ENCODE assay signal across 12 cellular contexts in genomic region chr6:13421425-13422057, GRCh38.
A peak's percentile ranks its signal among the peaks of the same experiment; 100 is the strongest.
DNase-seq lines count a peak whose midpoint lies in the region; ATAC-seq and TF ChIP-seq lines count a peak whose summit lies in the region.
"Had no signal": no experiment of that assay in that cellular context is flagged by ENCODE, and none has a peak within 500 bp of the region (broad histone marks: within the 10 kb centered on the region; RNA-seq: fewer than 3 reads in every experiment).

No MANE protein-coding gene starts in this region.

- H3K9me3 ChIP-seq in HEK293 (ENCODE audit: control insufficient read depth, insufficient read depth, low read depth, low read length) = no peaks in the 10 kb centered on the region
- no peaks in the 10 kb centered on the region for H3K9me3 ChIP-seq in skeletal muscle tissue (ENCODE audit: control insufficient read depth in 3 of 3, low read length in 3 of 3)
- H3K9me3 ChIP-seq: pancreas had no signal

- no peaks in the 10 kb centered on the region for H3K27me3 ChIP-seq in skeletal muscle tissue (ENCODE audit: control insufficient read depth in 3 of 3, insufficient read depth in 3 of 3, low read length in 3 of 3)
- H3K27me3 ChIP-seq: pancreas had no signal

- peak overlapping the region; percentile 78 to 89 (median 85) for H3K27ac Mint-ChIP-seq in brain
- H3K27ac Mint-ChIP-seq in activated naive CD4-positive, alpha-beta T cell treated with anti-CD3 and anti-CD28 coated beads, Interleukin-2, amount 10 ng/mL, durations not matched to agents 7 days and 5 days = no peak overlapping the region
- H3K27ac Mint-ChIP-seq: activated B cell treated with CpG ODN at 0.5 μM for 24 hours; stimulated activated naive B cell treated with anti-CD40 and anti-IgM and Interleukin-4, amounts not matched to agents 10 μg/mL and 1 μg/mL and 100 μg/mL, for 72 hours had no signal

- H3K36me3 Mint-ChIP-seq in brain = peaks cover 6% of the 10 kb centered on the region
- no peaks in the 10 kb centered on the region for H3K36me3 Mint-ChIP-seq in activated naive CD4-positive, alpha-beta T cell treated with anti-CD3 and anti-CD28 coated beads, Interleukin-2, amount 10 ng/mL, durations not matched to agents 7 days and 5 days

- H3K4me3 ChIP-seq in HEK293 (ENCODE audit: low read depth, low read length) = no peak overlapping the region
- no peak overlapping the region for H3K4me3 ChIP-seq in skeletal muscle tissue (ENCODE audit: low read length in 3 of 3)
- H3K4me3 ChIP-seq: pancreas had no signal

- H3K9ac ChIP-seq in skeletal muscle tissue (ENCODE audit: low read depth in 1 of 3, low read length in 3 of 3) = no peak overlapping the region

- H3K27ac ChIP-seq in HEK293 (ENCODE audit: extremely low read depth, low read depth, low read length) = no peak overlapping the region
- H3K27ac ChIP-seq in skeletal muscle tissue (ENCODE audit: low read depth, low read length) = peak overlapping the region; percentile 49

- H3K4me1 ChIP-seq in HEK293 (ENCODE audit: control insufficient read depth, insufficient read depth, low read length) (peaks cover 26% of the 10 kb centered on the region), skeletal muscle tissue (ENCODE audit: control insufficient read depth in 3 of 3, insufficient read depth in 3 of 3, low read length in 3 of 3) (peaks cover 69 to 77% (median 70%) of the 10 kb centered on the region in 3 donors)

- peak; percentile 37 for DNase-seq in left lobe of liver (ENCODE audit: low spot score)
- no peak for DNase-seq in activated naive CD4-positive, alpha-beta T cell treated with anti-CD3 and anti-CD28 coated beads, Interleukin-2, amount 10 ng/mL, durations not matched to agents 7 days and 5 days
- no peak for DNase-seq in NCI-H2196 treated with DMSO at 0.1 percent for 48 hours (lab: John Stamatoyannopoulos, UW; ENCODE audit: unreplicated experiment)
- no peak for DNase-seq in AG08396 (ENCODE audit: low spot score)
- DNase-seq in OCI-M1 (lab: John Stamatoyannopoulos, UW) = no peak
- DNase-seq: activated B cell treated with CpG ODN at 0.5 μM for 24 hours; activated T-cell treated with anti-CD3 and anti-CD28 coated beads, Interleukin-2, amount 50 U/mL, for 48 hours; pancreas; stimulated activated naive B cell treated with anti-CD40 and anti-IgM and Interleukin-4, amounts not matched to agents 10 μg/mL and 1 μg/mL and 100 μg/mL, for 72 hours had no signal

- H3K4me3 Mint-ChIP-seq in brain = peak overlapping the region in 4 of 5 experiments; percentile 16 to 62 (median 48)
- H3K4me3 Mint-ChIP-seq in activated naive CD4-positive, alpha-beta T cell treated with anti-CD3 and anti-CD28 coated beads, Interleukin-2, amount 10 ng/mL, durations not matched to agents 7 days and 5 days = no peak overlapping the region
- H3K4me3 Mint-ChIP-seq: activated B cell treated with CpG ODN at 0.5 μM for 24 hours; stimulated activated naive B cell treated with anti-CD40 and anti-IgM and Interleukin-4, amounts not matched to agents 10 μg/mL and 1 μg/mL and 100 μg/mL, for 72 hours had no signal

- POLR2A ChIA-PET in HEK293 (lab: Yijun Ruan, JAX) = interaction anchor here (0.9 kb wide), 1 partner anchor 10 kb away, joined by 3 read pairs; no protein-coding TSS in a partner anchor

- H3K4me1 Mint-ChIP-seq in brain = peaks cover 65% of the 10 kb centered on the region
- H3K4me1 Mint-ChIP-seq in activated naive CD4-positive, alpha-beta T cell treated with anti-CD3 and anti-CD28 coated beads, Interleukin-2, amount 10 ng/mL, durations not matched to agents 7 days and 5 days = peaks cover 13% of the 10 kb centered on the region

- CTCF ChIA-PET in HEK293 (lab: Yijun Ruan, JAX) = interaction anchor here (0.6 to 1.7 kb wide), 6 partner anchors 7 to 211 kb away, joined by 3 to 6 read pairs (median 4); no protein-coding TSS in a partner anchor
- CTCF ChIA-PET in activated naive CD4-positive, alpha-beta T cell treated with anti-CD3 and anti-CD28 coated beads, Interleukin-2, amount 10 ng/mL, durations not matched to agents 7 days and 5 days (lab: Charles Lee) = no interaction called here

- no peak for ATAC-seq in left lobe of liver
- ATAC-seq: pancreas; stimulated activated naive B cell treated with anti-CD40 and anti-IgM and Interleukin-4, amounts not matched to agents 10 μg/mL and 1 μg/mL and 100 μg/mL, for 72 hours had no signal

- TF ChIP-seq CTCF in HEK293 (tag by site-specific recombination; IDR thresholded peaks at IDR 0.05) (no peak), brain (conservative IDR thresholded peaks at IDR 0.05) (no peak)

- no peaks in the 10 kb centered on the region for H3K36me3 ChIP-seq in HEK293 (ENCODE audit: control insufficient read depth in 2 of 2, insufficient read depth in 1 of 2, low read length in 2 of 2)
- H3K36me3 ChIP-seq in skeletal muscle tissue (ENCODE audit: control insufficient read depth in 3 of 3, insufficient read depth in 3 of 3, low read length in 3 of 3) = no peaks in the 10 kb centered on the region
- H3K36me3 ChIP-seq: pancreas had no signal

- peaks cover 0 to 5% (median 3%) of the 10 kb centered on the region in 5 experiments for H3K9me3 Mint-ChIP-seq in brain
- no peaks in the 10 kb centered on the region for H3K9me3 Mint-ChIP-seq in activated naive CD4-positive, alpha-beta T cell treated with anti-CD3 and anti-CD28 coated beads, Interleukin-2, amount 10 ng/mL, durations not matched to agents 7 days and 5 days
- H3K9me3 Mint-ChIP-seq: activated B cell treated with CpG ODN at 0.5 μM for 24 hours; stimulated activated naive B cell treated with anti-CD40 and anti-IgM and Interleukin-4, amounts not matched to agents 10 μg/mL and 1 μg/mL and 100 μg/mL, for 72 hours had no signal

- peaks cover 3% of the 10 kb centered on the region for H3K27me3 Mint-ChIP-seq in brain
- peaks cover 38% of the 10 kb centered on the region for H3K27me3 Mint-ChIP-seq in activated naive CD4-positive, alpha-beta T cell treated with anti-CD3 and anti-CD28 coated beads, Interleukin-2, amount 10 ng/mL, durations not matched to agents 7 days and 5 days
- H3K27me3 Mint-ChIP-seq: activated B cell treated with CpG ODN at 0.5 μM for 24 hours had no signal

TF ChIP-seq in HEK293, 187 proteins besides CTCF, POLR2A, EP300 and RAD21 (continues in another document):
- TF ChIP-seq EGR2 (tag by site-specific recombination; IDR thresholded peaks at IDR 0.05; ENCODE audit: low read depth) (0 out of 2 replicates have a peak, but pooled peaks have one; percentile 14), ZNF768 (tag by site-specific recombination; IDR thresholded peaks at IDR 0.05) (no peak), ZNF121 (tag by site-specific recombination; IDR thresholded peaks at IDR 0.05) (no peak), PRDM10 (tag by site-specific recombination; IDR thresholded peaks at IDR 0.05) (peak; percentile 95), ZFHX2 (tag by site-specific recombination; conservative IDR thresholded peaks at IDR 0.05) (peak; percentile 53), TRIM28 (IDR thresholded peaks at IDR 0.05; ENCODE audit: borderline replicate concordance, low read length) (no peak), FEZF1 (tag by site-specific recombination; IDR thresholded peaks at IDR 0.05) (no peak), ZNF280D (tag by site-specific recombination; IDR thresholded peaks at IDR 0.05) (no peak)
